In genomic region chr1:161735837-161736236, GRCh38 we compare ENCODE assay signal across 22 cellular contexts. TPM values are rescaled to one million over a fixed set of nuclear protein-coding genes. Genes with fewer than 3 reads are reported as not detected.
"Had no signal": no experiment of that assay in that cellular context is flagged by ENCODE, and none has a peak within 500 bp of the region (broad histone marks: within the 10 kb centered on the region; RNA-seq: fewer than 3 reads in every experiment).

No MANE protein-coding gene starts in this region.

- H3K4me3 Mint-ChIP-seq: activated CD4-positive, alpha-beta memory T cell treated with anti-CD3 and anti-CD28 coated beads for 36 hours; activated CD8-positive, alpha-beta memory T cell treated with anti-CD3 and anti-CD28 coated beads, Interleukin-2, amount 10 ng/mL, durations not matched to agents 7 days and 5 days; brain; T-cell had no signal

- H3K36me3 Mint-ChIP-seq: activated CD4-positive, alpha-beta memory T cell treated with anti-CD3 and anti-CD28 coated beads for 36 hours; activated CD8-positive, alpha-beta memory T cell treated with anti-CD3 and anti-CD28 coated beads, Interleukin-2, amount 10 ng/mL, durations not matched to agents 7 days and 5 days; activated naive CD4-positive, alpha-beta T cell treated with anti-CD3 and anti-CD28 coated beads, Interleukin-2, amount 50 U/mL, for 72 hours; brain; T-cell had no signal

- H3K27me3 ChIP-seq: right lobe of liver, spleen, tibial nerve, uterus had no signal

- H3K36me3 ChIP-seq: right lobe of liver, spleen, tibial nerve, uterus had no signal

- H3K9me3 ChIP-seq: right lobe of liver, spleen, tibial nerve, uterus had no signal

- DNase-seq: activated CD4-positive, alpha-beta memory T cell treated with anti-CD3 and anti-CD28 coated beads for 36 hours; activated CD4-positive, alpha-beta T cell treated with anti-CD3 and anti-CD28 coated beads for 1 hour; activated CD8-positive, alpha-beta memory T cell treated with anti-CD3 and anti-CD28 coated beads, Interleukin-2, amount 10 ng/mL, durations not matched to agents 7 days and 5 days; activated T-cell treated with anti-CD3 and anti-CD28 coated beads, Interleukin-2, amount 50 U/mL, for 1 hour; cortex of kidney; effector CD8-positive, alpha-beta T cell; glutamatergic neuron; hypothalamus; kidney glomerular epithelial cell; left ventricle myocardium superior; mesenchymal stem cell; right lobe of liver; spleen; T-cell; T1000; uterus had no signal

- H3K27ac Mint-ChIP-seq: activated CD4-positive, alpha-beta memory T cell treated with anti-CD3 and anti-CD28 coated beads for 36 hours; activated CD8-positive, alpha-beta memory T cell treated with anti-CD3 and anti-CD28 coated beads, Interleukin-2, amount 10 ng/mL, durations not matched to agents 7 days and 5 days; brain; T-cell had no signal

- H3K4me1 Mint-ChIP-seq: brain had no signal

- H3K9me3 Mint-ChIP-seq: activated CD4-positive, alpha-beta memory T cell treated with anti-CD3 and anti-CD28 coated beads for 36 hours; activated naive CD4-positive, alpha-beta T cell treated with anti-CD3 and anti-CD28 coated beads, Interleukin-2, amount 50 U/mL, for 72 hours; T-cell had no signal

- ATAC-seq: activated CD8-positive, alpha-beta memory T cell treated with anti-CD3 and anti-CD28 coated beads, Interleukin-2, amount 10 ng/mL, durations not matched to agents 7 days and 5 days; left ventricle myocardium superior; right lobe of liver; T-cell had no signal

- H3K4me3 ChIP-seq: right lobe of liver, spleen, tibial nerve, uterus had no signal

- H3K4me1 ChIP-seq: right lobe of liver, uterus had no signal

- H3K27ac ChIP-seq: right lobe of liver, spleen, tibial nerve, uterus had no signal

RNA-seq across cellular contexts. Expression of gene FCRLB, which starts 14.5 kb away (rescaled TPM):
- total RNA-seq: activated CD4-positive, alpha-beta memory T cell treated with anti-CD3 and anti-CD28 coated beads for 36 hours; activated naive CD4-positive, alpha-beta T cell treated with anti-CD3 and anti-CD28 coated beads, Interleukin-2, amount 50 U/mL, for 72 hours had no signal

RNA-seq across cellular contexts. Expression of gene FCRLA, which starts 28.8 kb away (rescaled TPM):
- total RNA-seq: activated CD4-positive, alpha-beta memory T cell treated with anti-CD3 and anti-CD28 coated beads for 36 hours; activated CD8-positive, alpha-beta memory T cell treated with anti-CD3 and anti-CD28 coated beads, Interleukin-2, amount 10 ng/mL, durations not matched to agents 7 days and 5 days; activated naive CD4-positive, alpha-beta T cell treated with anti-CD3 and anti-CD28 coated beads, Interleukin-2, amount 50 U/mL, for 72 hours; endothelial cell of umbilical vein; left ventricle myocardium superior; pulmonary artery endothelial cell had no signal
- polyA plus RNA-seq: endothelial cell of umbilical vein, neural cell had no signal
